ENCODE assay signal across 8 cellular contexts in genomic region chr12:47817272-47818006, GRCh38. TPM values are rescaled to one million over a fixed set of nuclear protein-coding genes. Genes with fewer than 3 reads are reported as not detected.
DNase-seq lines count a peak whose midpoint lies in the region; ATAC-seq, FAIRE-seq and TF ChIP-seq lines count a peak whose summit lies in the region.

No MANE protein-coding gene starts in this region.

- FAIRE-seq in pancreas (lab: Jason Lieb, UNC) = no peak

- H4K20me1 ChIP-seq in KMS-11 (ENCODE audit: insufficient read depth) = no peaks in the 10 kb centered on the region

- H3K4me1 ChIP-seq in KMS-11 (ENCODE audit: low read depth, poor library complexity, severe bottlenecking) (peaks cover 73% of the 10 kb centered on the region), pancreas (peaks cover 0 to 15% (median 12%) of the 10 kb centered on the region in 3 donors)
- H3K4me1 ChIP-seq in naive thymus-derived CD4-positive, alpha-beta T cell (ENCODE audit: control insufficient read depth in 2 of 2, insufficient read depth in 2 of 2, low read length in 2 of 2) = peaks cover 62 to 70% of the 10 kb centered on the region in 2 donors

- no peaks in the 10 kb centered on the region for H3K9me3 ChIP-seq in naive thymus-derived CD4-positive, alpha-beta T cell (ENCODE audit: control insufficient read depth in 2 of 3, low read length in 3 of 3)
- no peaks in the 10 kb centered on the region for H3K9me3 ChIP-seq in pancreas

- H3K9me3 Mint-ChIP-seq in chondrocyte (ENCODE audit: low read depth) = no peaks in the 10 kb centered on the region
- H3K9me3 Mint-ChIP-seq in naive thymus-derived CD4-positive, alpha-beta T cell = no peaks in the 10 kb centered on the region

- H3K27me3 Mint-ChIP-seq in chondrocyte (ENCODE audit: low read depth) = no peaks in the 10 kb centered on the region
- H3K27me3 Mint-ChIP-seq in naive thymus-derived CD4-positive, alpha-beta T cell = no peaks in the 10 kb centered on the region

- intact Hi-C loops in naive thymus-derived CD4-positive, alpha-beta T cell (cut with micrococcal nuclease) = loop anchor here (1.0 to 10.0 kb wide), 8 partner anchors 15 to 1823 kb away; partner anchors contain the start of genes KANSL2 (in 1 of the 2) and SCAF11 (in 1 of the 2)
- intact Hi-C loops in pancreas (cut with DNase I) = no loop called here

- H3K36me3 Mint-ChIP-seq in chondrocyte (ENCODE audit: low read depth) = no peaks in the 10 kb centered on the region
- peaks cover 0 to 31% (median 0%) of the 10 kb centered on the region in 5 donors for H3K36me3 Mint-ChIP-seq in naive thymus-derived CD4-positive, alpha-beta T cell

- no peak overlapping the region for H3K9ac ChIP-seq in KMS-11

- ATAC-seq in naive thymus-derived CD4-positive, alpha-beta T cell = no peak
- ATAC-seq in HG02798 (IDR thresholded peaks at IDR 0.05; ENCODE audit: poor library complexity, unreplicated experiment) (no peak), pancreas (no peak)

- H3K27ac ChIP-seq in KMS-11 (peak overlapping the region; percentile 60), pancreas (peak overlapping the region in 2 of 4 donors; percentile 36 to 44)
- peak overlapping the region; percentile 88 for H3K27ac ChIP-seq in naive thymus-derived CD4-positive, alpha-beta T cell (ENCODE audit: low read depth, low read length)

- peak overlapping the region; percentile 99 for H3K4me2 ChIP-seq in KMS-11

- no peaks in the 10 kb centered on the region; the same call in 1 of the 2 replicates for H3K36me3 ChIP-seq in KMS-11 (ENCODE audit: insufficient read depth)
- no peaks in the 10 kb centered on the region for H3K36me3 ChIP-seq in naive thymus-derived CD4-positive, alpha-beta T cell (ENCODE audit: control insufficient read depth in 2 of 3, insufficient read depth in 3 of 3, low read length in 3 of 3)
- H3K36me3 ChIP-seq in pancreas = no peaks in the 10 kb centered on the region

- CTCF ChIA-PET in naive thymus-derived CD4-positive, alpha-beta T cell (lab: Charles Lee) = interaction anchor here (0.5 to 22.9 kb wide), 14 partner anchors 8 to 101 kb away, joined by 3 to 539 read pairs (median 4); no protein-coding TSS in a partner anchor

- H3K4me1 Mint-ChIP-seq in chondrocyte (ENCODE audit: low read depth) = peaks cover 81% of the 10 kb centered on the region
- H3K4me1 Mint-ChIP-seq in naive thymus-derived CD4-positive, alpha-beta T cell = peaks cover 69 to 87% (median 81%) of the 10 kb centered on the region in 7 donors

- peak overlapping the region; percentile 89 for H3K4me3 Mint-ChIP-seq in chondrocyte (ENCODE audit: unreplicated experiment)
- peak overlapping the region; percentile 86 to 99 (median 94) for H3K4me3 Mint-ChIP-seq in naive thymus-derived CD4-positive, alpha-beta T cell

- H3K27me3 ChIP-seq in KMS-11 (ENCODE audit: insufficient read depth, low read depth) = no peaks in the 10 kb centered on the region
- H3K27me3 ChIP-seq in naive thymus-derived CD4-positive, alpha-beta T cell (ENCODE audit: control insufficient read depth in 2 of 2, insufficient read depth in 2 of 2, low read length in 2 of 2) = no peaks in the 10 kb centered on the region
- H3K27me3 ChIP-seq in pancreas = no peaks in the 10 kb centered on the region

- H3K4me3 ChIP-seq in AG10803 (ENCODE audit: low read length) = peak overlapping the region; percentile 90
- H3K4me3 ChIP-seq in KMS-11 (IDR thresholded peaks at IDR 0.05; ENCODE audit: insufficient read depth, low read depth, low read length) = no peak overlapping the region
- peak overlapping the region; percentile 81 for H3K4me3 ChIP-seq in naive thymus-derived CD4-positive, alpha-beta T cell (ENCODE audit: low read length)
- H3K4me3 ChIP-seq in pancreas = peak overlapping the region in 1 of 4 donors; percentile 23

- 71 to 75% methylated on average over 7 of the region's 7 CpGs for WGBS in pancreas, 2 donors

- TF ChIP-seq CTCF in AG10803 (conservative IDR thresholded peaks at IDR 0.05; ENCODE audit: low read length) (peak; percentile 58), KMS-11 (conservative IDR thresholded peaks at IDR 0.05; ENCODE audit: low read depth, low read length) (peak; percentile 33; the same call in 1 of the 2 replicates), chondrocyte (IDR thresholded peaks at IDR 0.05) (peak; percentile 73), pancreas (IDR thresholded peaks at IDR 0.05) (no peak)

- H3K27ac Mint-ChIP-seq in chondrocyte (ENCODE audit: unreplicated experiment) = peak overlapping the region; percentile 85
- peak overlapping the region; percentile 90 to 99 (median 97) for H3K27ac Mint-ChIP-seq in naive thymus-derived CD4-positive, alpha-beta T cell

- H2AFZ ChIP-seq in KMS-11 (ENCODE audit: low read depth) = no peak overlapping the region

- DNase-seq in AG10803 (ENCODE audit: low read depth) = no peak
- peak; percentile 64 for DNase-seq in chondrocyte (ENCODE audit: low spot score)
- DNase-seq in naive thymus-derived CD4-positive, alpha-beta T cell = peak in 1 of 9 donors; percentile 25
- DNase-seq in NCI-H446 treated with DMSO at 0.1 percent for 48 hours (lab: John Stamatoyannopoulos, UW) = no peak
- no peak for DNase-seq in SKM-1 treated with dmso at 0.1 percent for 144 hours (lab: John Stamatoyannopoulos, UW; ENCODE audit: unreplicated experiment)
- DNase-seq in pancreas = no peak

- peaks cover 69% of the 10 kb centered on the region for H3K79me2 ChIP-seq in KMS-11 (ENCODE audit: insufficient read depth, low read depth)

- POLR2A ChIA-PET in naive thymus-derived CD4-positive, alpha-beta T cell (lab: Charles Lee) = interaction anchor here (0.5 to 7.3 kb wide), 12 partner anchors 9 to 112 kb away, joined by 3 to 239 read pairs (median 4); partner anchors contain the start of gene RPAP3

RNA-seq across cellular contexts. Expression of gene HDAC7, which starts 2.3 kb away (rescaled TPM):
- total RNA-seq in chondrocyte = 79.1 to 93.2 TPM (median 89.6 TPM) in 3 replicates
- 100 to 1,000 TPM; 150 to 194 (median 188) TPM for total RNA-seq in naive thymus-derived CD4-positive, alpha-beta T cell
- 10 to 100 TPM; 16.7 to 36.7 TPM for polyA plus RNA-seq in naive thymus-derived CD4-positive, alpha-beta T cell
- total RNA-seq in pancreas = 10 to 100 TPM; 17.9 to 45.5 (median 20.1) TPM
- polyA plus RNA-seq in pancreas = 10 to 100 TPM; 36.6 to 48.1 TPM

RNA-seq across cellular contexts. Expression of gene SLC48A1, which starts 44.4 kb away (rescaled TPM):
- total RNA-seq in chondrocyte (11.4 to 18.4 TPM (median 11.5 TPM) in 3 replicates), pancreas (10 to 100 TPM; 12.2 to 17.2 (median 13.9) TPM)
- 10 to 100 TPM in 2 of 5 experiments, 1 to 10 TPM in 3; 6.7 to 14.3 (median 10.0) TPM for total RNA-seq in naive thymus-derived CD4-positive, alpha-beta T cell
- 10 to 100 TPM; 12.5 to 15.6 TPM for polyA plus RNA-seq in naive thymus-derived CD4-positive, alpha-beta T cell
- polyA plus RNA-seq in pancreas = 10 to 100 TPM; 12.4 to 14.2 TPM

RNA-seq across cellular contexts. Expression of gene RAPGEF3, which starts 58.8 kb away (rescaled TPM):
- 1.3 to 1.8 TPM (median 1.3 TPM) in 3 replicates for total RNA-seq in chondrocyte
- 1 to 10 TPM in 2 of 5 experiments, under 1 TPM in 2, not detected in 1; 0.08 to 1.9 (median 1.1) TPM for total RNA-seq in naive thymus-derived CD4-positive, alpha-beta T cell
- under 1 TPM in 1 of 2 donors, not detected in 1; 0.15 TPM for polyA plus RNA-seq in naive thymus-derived CD4-positive, alpha-beta T cell
- total RNA-seq in pancreas = 1 to 10 TPM; 2.5 to 6.7 (median 5.0) TPM
- polyA plus RNA-seq in pancreas = 10 to 100 TPM; 51.4 to 54.4 TPM

Comparison
In these comparisons a context has a peak if more than half of its experiments do, and no peak if none do; other contexts are left out.
1. CTCF ChIP-seq: peak in AG10803 (single experiment), KMS-11 (single experiment) and chondrocyte (single experiment); none in pancreas (0 of 4).
2. intact Hi-C loops: an anchor here in naive thymus-derived CD4-positive, alpha-beta T cell (1.0 to 10.0 kb wide); none called in pancreas.